26 cellular contexts compared by ENCODE assay signal in genomic region chr21:38388684-38389676, GRCh38.
"Had no signal": no experiment of that assay in that cellular context is flagged by ENCODE, and none has a peak within 500 bp of the region (broad histone marks: within the 10 kb centered on the region; RNA-seq: fewer than 3 reads in every experiment).

No MANE protein-coding gene starts in this region.

- H3K4me3 ChIP-seq: dorsolateral prefrontal cortex, heart right ventricle, sigmoid colon, smooth muscle cell, testis, vagina had no signal

- H3K4me3 Mint-ChIP-seq: activated naive CD4-positive, alpha-beta T cell treated with anti-CD3 and anti-CD28 coated beads for 36 hours; activated naive CD8-positive, alpha-beta T cell treated with anti-CD3 and anti-CD28 coated beads, Interleukin-2, amount 10 ng/mL, durations not matched to agents 7 days and 5 days; activated T-cell treated with anti-CD3 and anti-CD28 coated beads, Interleukin-2, amount 50 U/mL, for 4 hours; endodermal cell; naive B cell; neural crest cell; type B pancreatic cell; WTC11 had no signal

- H3K4me1 ChIP-seq: testis, vagina had no signal

- H3K4me1 Mint-ChIP-seq: activated naive CD8-positive, alpha-beta T cell treated with anti-CD3 and anti-CD28 coated beads, Interleukin-2, amount 10 ng/mL, durations not matched to agents 7 days and 5 days; endodermal cell; naive B cell had no signal

- DNase-seq: activated CD4-positive, alpha-beta T cell treated with anti-CD3 and anti-CD28 coated beads, Interleukin-2, amount 50 U/mL, for 48 hours; activated CD8-positive, alpha-beta memory T cell treated with anti-CD3 and anti-CD28 coated beads, Interleukin-2, amount 50 U/mL, for 48 hours; activated naive CD4-positive, alpha-beta T cell treated with anti-CD3 and anti-CD28 coated beads for 36 hours; activated naive CD8-positive, alpha-beta T cell treated with anti-CD3 and anti-CD28 coated beads, Interleukin-2, amount 10 ng/mL, durations not matched to agents 7 days and 5 days; activated T-cell treated with anti-CD3 and anti-CD28 coated beads, Interleukin-2, amount 50 U/mL, for 4 hours; amniotic stem cell; dorsolateral prefrontal cortex; endodermal cell; heart right ventricle; left colon; mesendoderm; naive B cell; retina; sigmoid colon; stimulated activated CD4-positive, alpha-beta T cell treated with anti-CD3 and anti-CD28 coated beads, Interleukin-15, amount 100 ng/mL, for 24 hours; stimulated activated CD4-positive, alpha-beta T cell treated with anti-CD3 and anti-CD28 coated beads, Interleukin-2, amount 100 ng/mL, for 48 hours; stimulated activated naive CD4-positive, alpha-beta T cell; T-helper 1 cell; testis had no signal

- H3K4me2 ChIP-seq: smooth muscle cell had no signal

- H3K9me3 Mint-ChIP-seq: activated naive CD4-positive, alpha-beta T cell treated with anti-CD3 and anti-CD28 coated beads for 36 hours; activated naive CD8-positive, alpha-beta T cell treated with anti-CD3 and anti-CD28 coated beads, Interleukin-2, amount 10 ng/mL, durations not matched to agents 7 days and 5 days; activated T-cell treated with anti-CD3 and anti-CD28 coated beads, Interleukin-2, amount 50 U/mL, for 4 hours; activated T-helper 2 cell treated with anti-CD3 and anti-CD28 coated beads, Interferon-gamma antibody, Interleukin-2, Interleukin-4, amounts not matched to agents 10 μg/mL and 5 μg/mL and 100 μg/mL, durations not matched to agents 14 hours and 24 hours and 36 hours; endodermal cell; naive B cell; neural crest cell; type B pancreatic cell had no signal

- H3K27me3 Mint-ChIP-seq: type B pancreatic cell had no signal

- H3K27ac Mint-ChIP-seq: activated naive CD4-positive, alpha-beta T cell treated with anti-CD3 and anti-CD28 coated beads for 36 hours; activated naive CD8-positive, alpha-beta T cell treated with anti-CD3 and anti-CD28 coated beads, Interleukin-2, amount 10 ng/mL, durations not matched to agents 7 days and 5 days; activated T-helper 2 cell treated with anti-CD3 and anti-CD28 coated beads, Interferon-gamma antibody, Interleukin-2, Interleukin-4, amounts not matched to agents 10 μg/mL and 5 μg/mL and 100 μg/mL, durations not matched to agents 14 hours and 24 hours and 36 hours; endodermal cell; type B pancreatic cell; WTC11 had no signal

- ATAC-seq: activated T-cell treated with anti-CD3 and anti-CD28 coated beads, Interleukin-2, amount 50 U/mL, for 4 hours; heart right ventricle; left colon; WTC11 had no signal

- H3K9me3 ChIP-seq: heart right ventricle, sigmoid colon, testis, vagina had no signal

- H3K27me3 ChIP-seq: heart right ventricle, sigmoid colon, testis, vagina had no signal

- H3K27ac ChIP-seq: dorsolateral prefrontal cortex, epithelial cell of prostate, sigmoid colon, testis, vagina had no signal

- H3K36me3 ChIP-seq: sigmoid colon, vagina had no signal

- H3K36me3 Mint-ChIP-seq: activated naive CD8-positive, alpha-beta T cell treated with anti-CD3 and anti-CD28 coated beads, Interleukin-2, amount 10 ng/mL, durations not matched to agents 7 days and 5 days; naive B cell; type B pancreatic cell had no signal
